ENCODE assay signal across 16 cellular contexts in genomic region chr16:35196313-35196712, GRCh38.
DNase-seq lines count a peak whose midpoint lies in the region; ATAC-seq and TF ChIP-seq lines count a peak whose summit lies in the region.
"Had no signal": no experiment of that assay in that cellular context is flagged by ENCODE, and none has a peak within 500 bp of the region (broad histone marks: within the 10 kb centered on the region; RNA-seq: fewer than 3 reads in every experiment).

No MANE protein-coding gene starts in this region.

- no peak overlapping the region for H3K4me3 ChIP-seq in esophagus muscularis mucosa
- H3K4me3 ChIP-seq: A549, GM23338 had no signal

- no peaks in the 10 kb centered on the region for H3K4me1 Mint-ChIP-seq in activated CD4-positive, alpha-beta T cell treated with anti-CD3 and anti-CD28 coated beads, Interleukin-2, amount 10 ng/mL, durations not matched to agents 24 days and 14 days
- no peaks in the 10 kb centered on the region for H3K4me1 Mint-ChIP-seq in activated CD4-positive, alpha-beta T cell treated with anti-CD3 and anti-CD28 coated beads, Interleukin-2, amount 10 ng/mL, durations not matched to agents 7 days and 5 days
- H3K4me1 Mint-ChIP-seq: GM23338 had no signal

- in situ Hi-C loops in G401 (cut with HindIII; ENCODE audit: low sequenced_read_pairs) = no loop called here

- no peak for TF ChIP-seq EP300 in esophagus muscularis mucosa (IDR thresholded peaks at IDR 0.05)

- CTCF ChIA-PET in activated CD4-positive, alpha-beta T cell treated with anti-CD3 and anti-CD28 coated beads, Interleukin-2, amount 10 ng/mL, durations not matched to agents 7 days and 5 days (lab: Charles Lee) = no interaction called here

- H3K36me3 ChIP-seq in esophagus muscularis mucosa = no peaks in the 10 kb centered on the region

- ATAC-seq in GM18858 (IDR thresholded peaks at IDR 0.05; ENCODE audit: unreplicated experiment) = no peak
- ATAC-seq: A549, GM23338 had no signal

- H3K27ac Mint-ChIP-seq in activated CD4-positive, alpha-beta T cell treated with anti-CD3 and anti-CD28 coated beads, Interleukin-2, amount 10 ng/mL, durations not matched to agents 24 days and 14 days = no peak overlapping the region
- no peak overlapping the region for H3K27ac Mint-ChIP-seq in activated CD4-positive, alpha-beta T cell treated with anti-CD3 and anti-CD28 coated beads, Interleukin-2, amount 10 ng/mL, durations not matched to agents 7 days and 5 days
- H3K27ac Mint-ChIP-seq: CD4-positive, alpha-beta T cell; GM23338 had no signal

- no peak overlapping the region for H3K4me3 Mint-ChIP-seq in activated CD4-positive, alpha-beta T cell treated with anti-CD3 and anti-CD28 coated beads, Interleukin-2, amount 10 ng/mL, durations not matched to agents 24 days and 14 days
- no peak overlapping the region for H3K4me3 Mint-ChIP-seq in activated CD4-positive, alpha-beta T cell treated with anti-CD3 and anti-CD28 coated beads, Interleukin-2, amount 10 ng/mL, durations not matched to agents 7 days and 5 days
- H3K4me3 Mint-ChIP-seq: CD4-positive, alpha-beta T cell; GM23338 had no signal

- no peaks in the 10 kb centered on the region for H3K27me3 Mint-ChIP-seq in activated CD4-positive, alpha-beta T cell treated with anti-CD3 and anti-CD28 coated beads, Interleukin-2, amount 10 ng/mL, durations not matched to agents 24 days and 14 days
- no peaks in the 10 kb centered on the region for H3K27me3 Mint-ChIP-seq in activated CD4-positive, alpha-beta T cell treated with anti-CD3 and anti-CD28 coated beads, Interleukin-2, amount 10 ng/mL, durations not matched to agents 7 days and 5 days
- H3K27me3 Mint-ChIP-seq: CD4-positive, alpha-beta T cell had no signal

- DNase-seq in activated CD4-positive, alpha-beta T cell treated with anti-CD3 and anti-CD28 coated beads, Interleukin-2, amount 10 ng/mL, durations not matched to agents 24 days and 14 days = peak; percentile 32
- no peak for DNase-seq in activated CD4-positive, alpha-beta T cell treated with anti-CD3 and anti-CD28 coated beads, Interleukin-2, amount 10 ng/mL, durations not matched to agents 7 days and 5 days
- DNase-seq in esophagus muscularis mucosa (ENCODE audit: extremely low spot score) (peak; percentile 55), posterior vena cava (ENCODE audit: low spot score) (peak; percentile 62), G401 (ENCODE audit: low spot score) (no peak), DMS53 (lab: John Stamatoyannopoulos, UW) (no peak)
- DNase-seq: AML-193; CD4-positive, alpha-beta T cell; DMS153; DMS79 treated with DMSO at 0.1 percent for 48 hours; HCEC 1CT had no signal

- H3K27me3 ChIP-seq in esophagus muscularis mucosa = peaks cover 0 to 24% (median 0%) of the 10 kb centered on the region in 4 donors

- whole genome bisulfite sequencing in esophagus muscularis mucosa = 91% methylated on average over 15 of the region's 21 CpGs

- TF ChIP-seq CTCF in esophagus muscularis mucosa (IDR thresholded peaks at IDR 0.05) = no peak

- H3K27ac ChIP-seq in esophagus muscularis mucosa (replicated peaks in 1 of 4) = no peak overlapping the region
- H3K27ac ChIP-seq: 22Rv1, A549, C4-2B had no signal

- no peaks in the 10 kb centered on the region for H3K4me1 ChIP-seq in esophagus muscularis mucosa
- H3K4me1 ChIP-seq: A549 had no signal

- intact Hi-C loops in activated CD4-positive, alpha-beta T cell treated with anti-CD3 and anti-CD28 coated beads, Interleukin-2, amount 10 ng/mL, durations not matched to agents 24 days and 14 days (cut with micrococcal nuclease) = no loop called here
- intact Hi-C loops in esophagus muscularis mucosa (cut with DNase I) = no loop called here
- intact Hi-C loops in posterior vena cava (cut with DNase I) = no loop called here

- H3K36me3 Mint-ChIP-seq in activated CD4-positive, alpha-beta T cell treated with anti-CD3 and anti-CD28 coated beads, Interleukin-2, amount 10 ng/mL, durations not matched to agents 24 days and 14 days (ENCODE audit: low read depth) = no peaks in the 10 kb centered on the region
- H3K36me3 Mint-ChIP-seq in activated CD4-positive, alpha-beta T cell treated with anti-CD3 and anti-CD28 coated beads, Interleukin-2, amount 10 ng/mL, durations not matched to agents 7 days and 5 days (ENCODE audit: low read depth) = no peaks in the 10 kb centered on the region

- POLR2A ChIA-PET in activated CD4-positive, alpha-beta T cell treated with anti-CD3 and anti-CD28 coated beads, Interleukin-2, amount 10 ng/mL, durations not matched to agents 7 days and 5 days (lab: Charles Lee) = no interaction called here

- peaks cover 10% of the 10 kb centered on the region for H3K9me3 Mint-ChIP-seq in activated CD4-positive, alpha-beta T cell treated with anti-CD3 and anti-CD28 coated beads, Interleukin-2, amount 10 ng/mL, durations not matched to agents 24 days and 14 days
- peaks cover 35% of the 10 kb centered on the region for H3K9me3 Mint-ChIP-seq in activated CD4-positive, alpha-beta T cell treated with anti-CD3 and anti-CD28 coated beads, Interleukin-2, amount 10 ng/mL, durations not matched to agents 7 days and 5 days

- no peaks in the 10 kb centered on the region for H3K9me3 ChIP-seq in esophagus muscularis mucosa
- H3K9me3 ChIP-seq: A549 had no signal

- no peak for TF ChIP-seq POLR2A in esophagus muscularis mucosa (IDR thresholded peaks at IDR 0.05; ENCODE audit: low read depth)

Comparison
In these comparisons a context has a peak if more than half of its experiments do, and no peak if none do; other contexts are left out.
1. DNase-seq: peak in activated CD4-positive, alpha-beta T cell treated with anti-CD3 and anti-CD28 coated beads, Interleukin-2, amount 10 ng/mL, durations not matched to agents 24 days and 14 days (single experiment), esophagus muscularis mucosa (single experiment) and posterior vena cava (single experiment); none in activated CD4-positive, alpha-beta T cell treated with anti-CD3 and anti-CD28 coated beads, Interleukin-2, amount 10 ng/mL, durations not matched to agents 7 days and 5 days (single experiment), G401 (single experiment) and DMS53 (single experiment).